8 cellular contexts compared by ENCODE assay signal in genomic region chr12:31074333-31074874, GRCh38. TPM values are rescaled to one million over a fixed set of nuclear protein-coding genes. Genes with fewer than 3 reads are reported as not detected.
A peak's percentile ranks its signal among the peaks of the same experiment; 100 is the strongest.
DNase-seq lines count a peak whose midpoint lies in the region; ATAC-seq and TF ChIP-seq lines count a peak whose summit lies in the region.
"Not testable (repeated sequence)": the region's sequence is repeated elsewhere in the genome, so short reads cannot be mapped to it uniquely, and the experiment has no call there.

No MANE protein-coding gene starts in this region.

- peak; percentile 51 for ATAC-seq in CD8-positive, alpha-beta T cell
- peak; percentile 40 for ATAC-seq in GM19467 (IDR thresholded peaks at IDR 0.05; ENCODE audit: unreplicated experiment)
- peak; percentile 33 for ATAC-seq in HG03097 (IDR thresholded peaks at IDR 0.05; ENCODE audit: low FRiP score, unreplicated experiment)

- H3K4me3 ChIP-seq in CD8-positive, alpha-beta T cell (ENCODE audit: low read depth, low read length) = peak overlapping the region; percentile 51
- peak overlapping the region; percentile 69 for H3K4me3 ChIP-seq in effector memory CD4-positive, alpha-beta T cell (ENCODE audit: insufficient read depth, low read depth, low read length, poor library complexity, severe bottlenecking)
- peak overlapping the region; percentile 56 to 70 (median 61) for H3K4me3 ChIP-seq in liver (ENCODE audit: low read depth in 1 of 3, low read length in 3 of 3)
- H3K4me3 ChIP-seq in spleen = peak overlapping the region; percentile 65 to 86 (median 74)

- 6% methylated on average over 16 of the region's 16 CpGs for WGBS in liver
- WGBS in spleen, 5 donors = 4 to 6% (median 5%) methylated on average over 3 to 16 of the region's 16 CpGs

- H3K27me3 Mint-ChIP-seq in CD8-positive, alpha-beta T cell (ENCODE audit: low read depth); activated CD4-positive, alpha-beta T cell treated with anti-CD3 and anti-CD28 coated beads, Interleukin-2, amount 10 ng/mL, durations not matched to agents 24 days and 14 days: not testable (repeated sequence)

- CTCF ChIA-PET in CD8-positive, alpha-beta T cell (lab: Charles Lee) = not testable (repeated sequence)

- H3K4me1 Mint-ChIP-seq in CD8-positive, alpha-beta T cell (ENCODE audit: low read depth) = peaks cover 24% of the 10 kb centered on the region
- peaks cover 25% of the 10 kb centered on the region for H3K4me1 Mint-ChIP-seq in activated CD4-positive, alpha-beta T cell treated with anti-CD3 and anti-CD28 coated beads, Interleukin-2, amount 10 ng/mL, durations not matched to agents 24 days and 14 days

- H3K27ac ChIP-seq in CD8-positive, alpha-beta T cell (ENCODE audit: low read depth, low read length) = peak overlapping the region; percentile 71
- peak overlapping the region; percentile 65 for H3K27ac ChIP-seq in effector memory CD4-positive, alpha-beta T cell (ENCODE audit: insufficient read depth, low read length, poor library complexity, severe bottlenecking)
- H3K27ac ChIP-seq in liver (ENCODE audit: low read depth in 1 of 2, low read length in 2 of 2) = peak overlapping the region; percentile 5 to 64
- H3K27ac ChIP-seq in spleen = peak overlapping the region; percentile 29 to 93 (median 88)

- POLR2A ChIA-PET in CD8-positive, alpha-beta T cell (lab: Charles Lee) = not testable (repeated sequence)

- H3K36me3 ChIP-seq in CD8-positive, alpha-beta T cell (ENCODE audit: insufficient read depth, low read length); effector memory CD4-positive, alpha-beta T cell (ENCODE audit: control insufficient read depth, insufficient read depth, low read length); liver (ENCODE audit: control insufficient read depth in 4 of 4, insufficient read depth in 3 of 4, low read depth in 1 of 4, low read length in 3 of 4): not testable (repeated sequence)
- H3K36me3 ChIP-seq in spleen = peaks cover 0 to 15% (median 0%) of the 10 kb centered on the region in 6 donors

- not testable (repeated sequence) for H3K9me3 Mint-ChIP-seq in CD8-positive, alpha-beta T cell; activated CD4-positive, alpha-beta T cell treated with anti-CD3 and anti-CD28 coated beads, Interleukin-2, amount 10 ng/mL, durations not matched to agents 24 days and 14 days

- intact Hi-C loops in CD8-positive, alpha-beta T cell (cut with DNase I, micrococcal nuclease) = loop anchor here (5.0 to 10.0 kb wide), 5 partner anchors 222 to 1690 kb away; partner anchors contain the start of genes CAPRIN2 (in 2 of the 2), ERGIC2 (in 1 of the 2), IPO8 (in 1 of the 2) and YARS2 (in 1 of the 2)
- intact Hi-C loops in activated CD4-positive, alpha-beta T cell treated with anti-CD3 and anti-CD28 coated beads, Interleukin-2, amount 10 ng/mL, durations not matched to agents 24 days and 14 days (cut with micrococcal nuclease) = loop anchor here (1.0 to 5.0 kb wide), 4 partner anchors 22 to 1694 kb away; partner anchors contain the start of genes ERGIC2 and IPO8
- intact Hi-C loops in spleen (cut with DNase I; ENCODE audit: low total_unique reads) = not testable (repeated sequence)

- H3K9me3 ChIP-seq in CD8-positive, alpha-beta T cell (ENCODE audit: low read length); effector memory CD4-positive, alpha-beta T cell (ENCODE audit: control insufficient read depth, low read length); liver (ENCODE audit: control insufficient read depth in 4 of 4, low read length in 3 of 4); spleen: not testable (repeated sequence)

- H3K4me3 Mint-ChIP-seq in CD8-positive, alpha-beta T cell = peak overlapping the region; percentile 96
- H3K4me3 Mint-ChIP-seq in activated CD4-positive, alpha-beta T cell treated with anti-CD3 and anti-CD28 coated beads, Interleukin-2, amount 10 ng/mL, durations not matched to agents 24 days and 14 days = peak overlapping the region; percentile 90

- not testable (repeated sequence) for TF ChIP-seq RAD21 in liver (IDR thresholded peaks at IDR 0.05)

- H3K36me3 Mint-ChIP-seq in CD8-positive, alpha-beta T cell = peaks cover 14% of the 10 kb centered on the region
- H3K36me3 Mint-ChIP-seq in activated CD4-positive, alpha-beta T cell treated with anti-CD3 and anti-CD28 coated beads, Interleukin-2, amount 10 ng/mL, durations not matched to agents 24 days and 14 days (ENCODE audit: low read depth) = peaks cover 17% of the 10 kb centered on the region

- TF ChIP-seq CTCF in CD8-positive, alpha-beta T cell (IDR thresholded peaks at IDR 0.05) = peak; percentile 36
- TF ChIP-seq CTCF in liver (IDR thresholded peaks at IDR 0.05; ENCODE audit: low read depth, low read length, missing input control) = not testable (repeated sequence)
- peak in 4 of 11 experiments; percentile 8 to 30 (median 14) for TF ChIP-seq CTCF in spleen (IDR thresholded peaks at IDR 0.05 in 8 of 11, conservative IDR thresholded peaks at IDR 0.05 in 3 of 11)

- H3K27ac Mint-ChIP-seq in CD8-positive, alpha-beta T cell = peak overlapping the region; percentile 92
- H3K27ac Mint-ChIP-seq in activated CD4-positive, alpha-beta T cell treated with anti-CD3 and anti-CD28 coated beads, Interleukin-2, amount 10 ng/mL, durations not matched to agents 24 days and 14 days = peak overlapping the region; percentile 98

- not testable (repeated sequence) for TF ChIP-seq POLR2A in spleen (IDR thresholded peaks at IDR 0.05)

- peak overlapping the region in 1 of 2 donors; percentile 84 for H3K9ac ChIP-seq in liver (ENCODE audit: low read depth in 1 of 2, low read length in 2 of 2)

- DNase-seq in CD8-positive, alpha-beta T cell = peak in 3 of 7 experiments; percentile 13 to 34 (median 15)
- peak; percentile 32 for DNase-seq in NCI-H345 (lab: John Stamatoyannopoulos, UW)
- peak; percentile 79 for DNase-seq in activated CD4-positive, alpha-beta T cell treated with anti-CD3 and anti-CD28 coated beads, Interleukin-2, amount 10 ng/mL, durations not matched to agents 24 days and 14 days
- peak in 2 of 3 donors; percentile 4 to 5 for DNase-seq in effector memory CD4-positive, alpha-beta T cell
- not testable (repeated sequence) for DNase-seq in spleen

- H3K27me3 ChIP-seq in CD8-positive, alpha-beta T cell (ENCODE audit: insufficient read depth, low read length); effector memory CD4-positive, alpha-beta T cell (replicated peaks; ENCODE audit: control insufficient read depth, insufficient read depth, low read length, poor library complexity, severe bottlenecking); liver (ENCODE audit: control insufficient read depth in 4 of 4, insufficient read depth in 4 of 4, low read length in 3 of 4); spleen (replicated peaks in 1 of 7): not testable (repeated sequence)

- H3K4me1 ChIP-seq in CD8-positive, alpha-beta T cell (ENCODE audit: insufficient read depth, low read length); effector memory CD4-positive, alpha-beta T cell (ENCODE audit: control insufficient read depth, insufficient read depth, low read length, poor library complexity, severe bottlenecking): not testable (repeated sequence)
- H3K4me1 ChIP-seq in liver (ENCODE audit: control insufficient read depth in 4 of 4, insufficient read depth in 4 of 4, low read length in 3 of 4) (peaks cover 2 to 14% (median 8%) of the 10 kb centered on the region in 4 donors), spleen (peaks cover 3 to 30% (median 11%) of the 10 kb centered on the region in 6 donors)

RNA-seq across cellular contexts. Expression of gene DDX11, which starts 0.7 kb away (rescaled TPM):
- total RNA-seq in CD8-positive, alpha-beta T cell = 10 to 100 TPM; 49.7 to 55.2 TPM
- total RNA-seq in activated CD4-positive, alpha-beta T cell treated with anti-CD3 and anti-CD28 coated beads, Interleukin-2, amount 10 ng/mL, durations not matched to agents 24 days and 14 days = 161 and 186 TPM in 2 replicates
- total RNA-seq in liver (10 to 100 TPM; 13.4 to 20.9 TPM), spleen (10 to 100 TPM; 15.9 to 66.7 (median 45.3) TPM)
- polyA plus RNA-seq in liver (1 to 10 TPM; 4.4 to 5.2 TPM), spleen (10 to 100 TPM; 13.3 to 31.0 (median 15.2) TPM)

Comparison
In these comparisons a context has a peak if more than half of its experiments do, and no peak if none do; other contexts are left out.
1. H3K27ac ChIP-seq: peak in every context shown above with its lines; median percentile 88 in spleen; 71 in CD8-positive, alpha-beta T cell; 65 in effector memory CD4-positive, alpha-beta T cell; 34 in liver.